8 cellular contexts compared by ENCODE assay signal in the genomic region with DNA sequence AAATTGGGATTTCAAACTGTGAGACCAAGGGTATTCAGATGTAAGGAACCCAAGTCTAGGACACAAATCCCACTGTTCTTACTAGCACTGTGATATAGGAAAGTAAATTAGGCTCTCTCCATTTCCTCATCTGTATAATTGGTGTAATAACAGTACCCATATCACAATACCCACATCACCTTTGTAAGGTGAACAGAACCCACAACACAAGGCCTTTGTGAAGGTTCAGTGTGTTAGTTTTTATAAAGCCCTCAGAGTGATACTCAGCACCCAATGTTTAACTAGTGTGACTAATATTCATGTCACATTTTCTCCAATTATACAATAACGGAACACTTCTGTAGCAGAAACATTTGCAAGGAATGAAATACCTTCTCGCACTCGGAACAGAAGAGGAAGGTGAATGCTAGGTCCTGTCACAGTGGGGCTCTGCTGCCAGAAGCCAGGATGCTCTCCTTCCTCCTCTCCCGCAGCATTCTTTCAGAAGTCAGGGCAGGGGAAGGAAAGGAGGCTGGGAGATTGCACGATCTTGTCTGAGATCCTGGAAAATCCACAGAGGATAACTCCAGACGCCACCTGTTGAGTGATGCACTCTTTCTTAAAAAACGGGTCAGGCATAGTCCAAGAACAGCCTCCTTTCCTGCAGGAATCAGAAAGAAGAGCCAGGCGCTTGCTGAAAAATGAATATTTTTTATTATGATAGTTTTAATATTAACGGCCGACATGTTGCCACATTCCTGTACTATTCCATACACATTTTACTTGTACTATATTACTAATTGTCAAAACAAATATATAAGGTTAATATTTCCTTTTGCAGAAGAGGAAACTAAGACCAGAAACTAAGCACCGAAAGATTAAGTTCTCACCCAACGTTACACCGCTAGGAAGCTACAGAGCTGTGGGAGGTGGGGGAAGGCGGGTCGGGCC. TPM values are rescaled to one million over a fixed set of nuclear protein-coding genes. Genes with fewer than 3 reads are reported as not detected.
A peak's percentile ranks its signal among the peaks of the same experiment; 100 is the strongest.
DNase-seq lines count a peak whose midpoint lies in the region; TF ChIP-seq lines count a peak whose summit lies in the region.

No MANE protein-coding gene starts in this region.

- H3K4me3 ChIP-seq in WI38 (ENCODE audit: low read depth, low read length) (peak overlapping the region; percentile 82), retinal pigment epithelial cell (ENCODE audit: low read length) (peak overlapping the region; percentile 91)

- in situ Hi-C loops in GM13976 (cut with MboI; ENCODE audit: low sequenced_read_pairs, unreplicated experiment) = no loop called here

- DNase-seq in A172 (ENCODE audit: low spot score) (peak; percentile 25), GM13976 (ENCODE audit: low spot score) (peak; percentile 13), germinal center (ENCODE audit: low spot score) (peak; percentile 3), retinal pigment epithelial cell (ENCODE audit: low read depth) (no peak), NK-92 (lab: John Stamatoyannopoulos, UW; ENCODE audit: unreplicated experiment) (no peak)
- DNase-seq in activated CD4-positive, CD25-positive, alpha-beta regulatory T cell treated with anti-CD3 and anti-CD28 coated beads, Interleukin-2, amount 50 U/mL, for 72 hours = no peak
- no peak for DNase-seq in activated CD4-positive, alpha-beta T cell treated with anti-CD3 and anti-CD28 coated beads for 4 hours

- TF ChIP-seq CTCF in GM13976 (IDR thresholded peaks at IDR 0.05; ENCODE audit: borderline replicate concordance, control extremely low read depth, extremely low read depth, insufficient read depth, missing control alignments) = no peak
- no peak for TF ChIP-seq CTCF in WI38 (IDR thresholded peaks at IDR 0.05; ENCODE audit: low read depth, low read length)
- peak; percentile 11 for TF ChIP-seq CTCF in retinal pigment epithelial cell (conservative IDR thresholded peaks at IDR 0.05; ENCODE audit: low read depth, low read length)

RNA-seq across cellular contexts. Expression of gene ZNF45, which starts 0.8 kb away (rescaled TPM):
- 11.1 and 15.9 TPM in 2 replicates for total RNA-seq in A172 (2014; rRNA removed; shearing (Covaris generic))

RNA-seq across cellular contexts. Expression of gene ZNF221, which starts 16.7 kb away (rescaled TPM):
- total RNA-seq in A172 (2014; rRNA removed; shearing (Covaris generic)) = 3.9 and 5.8 TPM in 2 replicates

RNA-seq across cellular contexts. Expression of gene ZNF155, which starts 49.7 kb away (rescaled TPM):
- total RNA-seq in A172 (2014; rRNA removed; shearing (Covaris generic)) = 5.1 and 5.8 TPM in 2 replicates

RNA-seq across cellular contexts. Expression of gene ZNF404, which starts 50.6 kb away (rescaled TPM):
- 2.1 and 3.5 TPM in 2 replicates for total RNA-seq in A172 (2014; rRNA removed; shearing (Covaris generic))

Comparison
In these comparisons a context has a peak if more than half of its experiments do, and no peak if none do; other contexts are left out.
1. DNase-seq: peak in A172 (single experiment), GM13976 (single experiment) and germinal center (single experiment); none in retinal pigment epithelial cell (single experiment), activated CD4-positive, CD25-positive, alpha-beta regulatory T cell treated with anti-CD3 and anti-CD28 coated beads, Interleukin-2, amount 50 U/mL, for 72 hours (single experiment), NK-92 (single experiment) and activated CD4-positive, alpha-beta T cell treated with anti-CD3 and anti-CD28 coated beads for 4 hours (0 of 2).